In the genomic region with DNA sequence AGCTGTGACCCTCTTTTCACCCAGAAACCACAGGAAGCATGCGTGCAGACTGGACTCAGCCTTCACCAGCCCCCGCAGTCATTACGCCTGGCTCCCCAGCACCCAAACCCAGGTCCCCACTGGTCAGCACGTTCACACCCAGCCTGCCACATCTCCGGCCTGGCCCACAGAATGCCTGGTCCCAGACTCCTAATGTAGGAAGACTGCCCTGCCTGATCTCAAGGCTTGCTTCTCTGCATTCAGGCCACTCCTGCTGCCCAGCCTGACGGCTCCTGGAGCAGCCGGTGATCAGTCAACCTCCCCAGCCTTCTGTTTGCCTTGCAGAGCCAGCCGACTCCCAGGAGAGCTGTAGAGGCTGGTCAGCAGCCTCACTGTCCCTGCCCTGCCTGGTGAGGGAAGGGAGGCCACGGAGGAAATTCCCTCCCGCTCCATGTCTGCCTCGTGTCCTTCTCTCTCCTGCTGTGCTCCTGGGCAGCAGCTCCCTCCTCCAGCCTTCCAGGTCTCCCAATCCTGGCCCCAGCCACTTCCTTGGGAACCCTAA, we compare ENCODE assay signal across 16 cellular contexts. TPM values are rescaled to one million over a fixed set of nuclear protein-coding genes. Genes with fewer than 3 reads are reported as not detected.
DNase-seq lines count a peak whose midpoint lies in the region; ATAC-seq and TF ChIP-seq lines count a peak whose summit lies in the region.
"Had no signal": no experiment of that assay in that cellular context is flagged by ENCODE, and none has a peak within 500 bp of the region (broad histone marks: within the 10 kb centered on the region; RNA-seq: fewer than 3 reads in every experiment).

No MANE protein-coding gene starts in this region.

- no peak overlapping the region for H2BK15ac ChIP-seq in mesenchymal stem cell (ENCODE audit: low read depth, poor library complexity, severe bottlenecking)

- CTCF ChIA-PET in GM10248 (lab: Yijun Ruan, JAX) = no interaction called here

- H3K4ac ChIP-seq in mesenchymal stem cell (ENCODE audit: low read depth in 1 of 2, low read length in 2 of 2) = peak overlapping the region; percentile 24 to 69

- H2BK12ac ChIP-seq in mesenchymal stem cell (ENCODE audit: low read length in 2 of 2) = peak overlapping the region in 1 of 2 experiments; percentile 56

- 18% methylated on average over 11 of the region's 11 CpGs for WGBS in mesenchymal stem cell

- H3K4me3 ChIP-seq in left ventricle myocardium inferior = no peak overlapping the region
- H3K4me3 ChIP-seq in mesenchymal stem cell (ENCODE audit: insufficient read depth in 1 of 2, low read depth in 1 of 2, low read length in 2 of 2) = no peak overlapping the region
- H3K4me3 ChIP-seq in upper lobe of right lung = no peak overlapping the region
- H3K4me3 ChIP-seq: A549, uterus had no signal

- peaks cover 15% of the 10 kb centered on the region for H3K27me3 Mint-ChIP-seq in endothelial cell (ENCODE audit: unreplicated experiment)
- H3K27me3 Mint-ChIP-seq in osteocyte (ENCODE audit: unreplicated experiment) = no peaks in the 10 kb centered on the region

- no peak overlapping the region for H3K4me2 ChIP-seq in mesenchymal stem cell (ENCODE audit: low read length, poor library complexity, severe bottlenecking)
- H3K4me2 ChIP-seq: A549 had no signal

- peaks cover 7% of the 10 kb centered on the region for H3K9me3 Mint-ChIP-seq in endothelial cell (ENCODE audit: unreplicated experiment)
- H3K9me3 Mint-ChIP-seq in osteocyte (ENCODE audit: unreplicated experiment) = peaks cover 8% of the 10 kb centered on the region
- H3K9me3 Mint-ChIP-seq: activated B cell treated with CpG ODN at 0.5 μM for 24 hours had no signal

- ATAC-seq in Right ventricle myocardium superior (ENCODE audit: poor library complexity) (peak; percentile 20), upper lobe of right lung (no peak)
- ATAC-seq: A549 had no signal

- H3K9me3 ChIP-seq in left ventricle myocardium inferior (replicated peaks) (peaks cover 7% of the 10 kb centered on the region), mesenchymal stem cell (ENCODE audit: control insufficient read depth, low read length) (no peaks in the 10 kb centered on the region), upper lobe of right lung (no peaks in the 10 kb centered on the region)
- H3K9me3 ChIP-seq: A549, uterus had no signal

- H3K79me1 ChIP-seq in mesenchymal stem cell (replicated peaks; ENCODE audit: low read length, poor library complexity, severe bottlenecking) = no peaks in the 10 kb centered on the region

- peaks cover 44% of the 10 kb centered on the region for H3K27me3 ChIP-seq in left ventricle myocardium inferior (ENCODE audit: low read depth)
- H3K27me3 ChIP-seq in mesenchymal stem cell (ENCODE audit: control insufficient read depth in 1 of 2, insufficient read depth in 1 of 2, low read length in 2 of 2) = no peaks in the 10 kb centered on the region
- no peaks in the 10 kb centered on the region for H3K27me3 ChIP-seq in upper lobe of right lung
- H3K27me3 ChIP-seq: uterus had no signal

- DNase-seq in Right ventricle myocardium superior (peak; percentile 46), left ventricle myocardium inferior (no peak), endothelial cell (ENCODE audit: low spot score) (no peak), mesenchymal stem cell (peak; percentile 84), upper lobe of right lung (peak; percentile 51), GM10248 (ENCODE audit: extremely low spot score) (no peak), NCI-H1105 treated with DMSO at 0.1 percent for 48 hours (lab: John Stamatoyannopoulos, UW) (no peak), osteocyte (ENCODE audit: extremely low spot score, unreplicated experiment) (no peak)
- DNase-seq: activated B cell treated with CpG ODN at 0.5 μM for 24 hours; DMS79 treated with DMSO at 0.1 percent for 48 hours; H7; NCI-H526 treated with DMSO at 0.1 percent for 48 hours; stimulated activated CD4-positive, alpha-beta T cell treated with anti-CD3 and anti-CD28 coated beads, Interleukin-15, amount 100 ng/mL, for 24 hours had no signal

- POLR2A ChIA-PET in GM10248 (lab: Yijun Ruan, JAX) = no interaction called here

- H3K36me3 ChIP-seq in left ventricle myocardium inferior (no peaks in the 10 kb centered on the region), mesenchymal stem cell (ENCODE audit: control insufficient read depth in 1 of 2, insufficient read depth in 2 of 2, low read depth in 1 of 2, low read length in 2 of 2) (peaks cover 0 to 3% of the 10 kb centered on the region in 2 experiments), upper lobe of right lung (no peaks in the 10 kb centered on the region)
- H3K36me3 ChIP-seq: uterus had no signal

- H3K4me3 Mint-ChIP-seq in endothelial cell (ENCODE audit: unreplicated experiment) (no peak overlapping the region), osteocyte (ENCODE audit: unreplicated experiment) (no peak overlapping the region)
- H3K4me3 Mint-ChIP-seq: activated B cell treated with CpG ODN at 0.5 μM for 24 hours had no signal

- H3K9ac ChIP-seq in mesenchymal stem cell (ENCODE audit: low read length) = peak overlapping the region; percentile 51

- H3K4me1 Mint-ChIP-seq in endothelial cell (ENCODE audit: unreplicated experiment) = peaks cover 12% of the 10 kb centered on the region
- H3K4me1 Mint-ChIP-seq in osteocyte (ENCODE audit: unreplicated experiment) = peaks cover 9% of the 10 kb centered on the region
- H3K4me1 Mint-ChIP-seq: activated B cell treated with CpG ODN at 0.5 μM for 24 hours had no signal

- H3K4me1 ChIP-seq in left ventricle myocardium inferior (peaks cover 10% of the 10 kb centered on the region), mesenchymal stem cell (ENCODE audit: control insufficient read depth, insufficient read depth, low read depth, low read length) (no peaks in the 10 kb centered on the region), upper lobe of right lung (peaks cover 13% of the 10 kb centered on the region)
- H3K4me1 ChIP-seq: A549 had no signal

- intact Hi-C loops in Right ventricle myocardium superior (cut with DNase I) (no loop called here), left ventricle myocardium inferior (cut with micrococcal nuclease) (no loop called here), upper lobe of right lung (cut with DNase I) (no loop called here)

- no peak overlapping the region for H2BK120ac ChIP-seq in mesenchymal stem cell (ENCODE audit: low read depth, low read length)

- H3K14ac ChIP-seq in mesenchymal stem cell (ENCODE audit: low read length in 2 of 2) = no peak overlapping the region

- H4K91ac ChIP-seq in mesenchymal stem cell (ENCODE audit: low read length) = peak overlapping the region; percentile 43

- H3K27ac Mint-ChIP-seq in endothelial cell (ENCODE audit: unreplicated experiment) (peak overlapping the region; percentile 36), osteocyte (ENCODE audit: unreplicated experiment) (no peak overlapping the region)
- H3K27ac Mint-ChIP-seq: activated B cell treated with CpG ODN at 0.5 μM for 24 hours had no signal

- peak overlapping the region; percentile 33 to 78 for H3K18ac ChIP-seq in mesenchymal stem cell (ENCODE audit: low read depth in 1 of 2, low read length in 2 of 2)

- H4K8ac ChIP-seq in mesenchymal stem cell (ENCODE audit: low read length) = no peak overlapping the region

- H2BK5ac ChIP-seq in mesenchymal stem cell (ENCODE audit: low read depth, low read length, poor library complexity, severe bottlenecking) = no peak overlapping the region

- H2AFZ ChIP-seq in mesenchymal stem cell (ENCODE audit: low read depth, low read length) = peak overlapping the region; percentile 36

- no peak overlapping the region for H2AK5ac ChIP-seq in mesenchymal stem cell (ENCODE audit: low read length, severe bottlenecking)

- H3K27ac ChIP-seq in left ventricle myocardium inferior (replicated peaks) (no peak overlapping the region), mesenchymal stem cell (ENCODE audit: low read length, poor library complexity, severe bottlenecking) (no peak overlapping the region), upper lobe of right lung (no peak overlapping the region)
- H3K27ac ChIP-seq: A549 had no signal

- H3K36me3 Mint-ChIP-seq in endothelial cell (ENCODE audit: low read depth, unreplicated experiment) = peaks cover 10% of the 10 kb centered on the region
- H3K36me3 Mint-ChIP-seq in osteocyte (ENCODE audit: unreplicated experiment) = no peaks in the 10 kb centered on the region

- no peak overlapping the region for H3K23ac ChIP-seq in mesenchymal stem cell (ENCODE audit: low read length in 2 of 2)

- TF ChIP-seq CTCF in left ventricle myocardium inferior (IDR thresholded peaks at IDR 0.05; ENCODE audit: borderline replicate concordance) = no peak
- TF ChIP-seq CTCF in endothelial cell (IDR thresholded peaks at IDR 0.05; ENCODE audit: unreplicated experiment) = no peak
- TF ChIP-seq CTCF in upper lobe of right lung (IDR thresholded peaks at IDR 0.05) = no peak
- TF ChIP-seq CTCF in GM10248 (IDR thresholded peaks at IDR 0.05; ENCODE audit: control extremely low read depth, extremely low read depth, low read depth, missing control alignments) = no peak
- TF ChIP-seq CTCF in osteocyte (IDR thresholded peaks at IDR 0.05) = no peak

RNA-seq across cellular contexts. Expression of a gene that starts 25.4 kb away (rescaled TPM):
- total RNA-seq in Right ventricle myocardium superior (3.6 TPM), left ventricle myocardium inferior (4.6 TPM), endothelial cell (ENCODE audit: unreplicated experiment) (1.5 TPM), upper lobe of right lung (16.4 TPM), osteocyte (10.7 and 12.2 TPM in 2 replicates)
- 46.7 TPM for polyA plus RNA-seq in mesenchymal stem cell (2013, experiment 1 of 2)
- polyA plus RNA-seq in mesenchymal stem cell (2013, experiment 2 of 2) = 45.4 TPM
- total RNA-seq: activated B cell treated with CpG ODN at 0.5 μM for 24 hours, SK-MEL-5 had no signal
- polyA plus RNA-seq: A549 had no signal

Comparison
In these comparisons a context has a peak if more than half of its experiments do, and no peak if none do; other contexts are left out.
1. DNase-seq: peak in Right ventricle myocardium superior (single experiment), mesenchymal stem cell (single experiment) and upper lobe of right lung (single experiment); none in left ventricle myocardium inferior (single experiment), endothelial cell (single experiment), GM10248 (single experiment), NCI-H1105 treated with DMSO at 0.1 percent for 48 hours (single experiment) and osteocyte (single experiment).